8 cellular contexts compared by ENCODE assay signal in the genomic region with DNA sequence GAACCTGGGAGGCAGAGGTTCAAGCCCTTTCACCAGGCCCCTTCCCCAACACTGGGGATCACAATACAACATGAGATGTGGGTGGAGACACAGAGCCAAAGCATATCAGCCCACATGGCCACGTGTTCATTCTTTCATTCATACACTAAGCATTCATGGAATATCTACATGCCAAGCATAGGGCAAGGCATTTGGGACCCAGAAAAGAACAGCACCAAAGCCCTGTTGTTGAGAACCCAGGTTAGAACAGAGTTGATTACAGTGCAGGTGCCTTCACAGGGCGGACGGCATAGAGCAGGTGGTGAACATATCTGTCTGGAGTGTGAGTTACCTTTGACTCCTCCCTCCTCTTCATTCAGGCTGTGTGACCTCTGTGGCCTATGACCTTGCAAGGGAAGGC.
"Had no signal": no experiment of that assay in that cellular context is flagged by ENCODE, and none has a peak within 500 bp of the region (broad histone marks: within the 10 kb centered on the region; RNA-seq: fewer than 3 reads in every experiment).

No MANE protein-coding gene starts in this region.

- H3K36me3 ChIP-seq: HAP-1 had no signal

- H3K4me3 Mint-ChIP-seq: GM23338, HFFc6 had no signal

- H3K27ac Mint-ChIP-seq: GM23338, HFFc6 had no signal

- H3K4me1 ChIP-seq: HAP-1 had no signal

- H3K9me3 Mint-ChIP-seq: GM23338 had no signal

- DNase-seq: GM23248, GOT3, H7, HCEC 1CT, HFFc6 had no signal

- H3K4me2 ChIP-seq: GM23338 had no signal

- H3K27ac ChIP-seq: GM23248 had no signal

- H3K9me3 ChIP-seq: HAP-1 had no signal

- FAIRE-seq: H54 had no signal

- H3K4me1 Mint-ChIP-seq: GM23338 had no signal

- H3K9ac ChIP-seq: GM23248 had no signal

- H3K4me3 ChIP-seq: GM23248, GM23338, HAP-1 had no signal

- H2AFZ ChIP-seq: GM23248, GM23338 had no signal
